ENCODE assay signal across 23 cellular contexts in genomic region chr5:172591636-172592035, GRCh38.
"Had no signal": no experiment of that assay in that cellular context is flagged by ENCODE, and none has a peak within 500 bp of the region (broad histone marks: within the 10 kb centered on the region; RNA-seq: fewer than 3 reads in every experiment).

No MANE protein-coding gene starts in this region.

- H3K4me1 ChIP-seq: parathyroid adenoma, psoas muscle, right lobe of liver, testis, thyroid gland, vagina had no signal

- H2AFZ ChIP-seq: parathyroid adenoma had no signal

- H3K4me3 ChIP-seq: left ventricle myocardium inferior, lung, mucosa of descending colon, psoas muscle, right lobe of liver, smooth muscle cell, testis, thyroid gland, transverse colon, upper lobe of left lung, vagina had no signal

- H3K27ac ChIP-seq: left ventricle myocardium inferior, parathyroid adenoma, psoas muscle, right lobe of liver, testis, thyroid gland, transverse colon, upper lobe of left lung, vagina had no signal

- H3K4me2 ChIP-seq: smooth muscle cell had no signal

- DNase-seq: islet precursor cell; left ventricle myocardium inferior; mesendoderm; midbrain; mucosa of descending colon; naive thymus-derived CD4-positive, alpha-beta T cell; nucleus accumbens; psoas muscle; stimulated activated CD4-positive, alpha-beta T cell treated with anti-CD3 and anti-CD28 coated beads, Interleukin-1b, Interleukin-23, amount 100 ng/mL, for 48 hours; stimulated activated CD4-positive, alpha-beta T cell treated with anti-CD3 and anti-CD28 coated beads, Interleukin-2, amount 100 ng/mL, for 48 hours; stimulated activated CD4-positive, alpha-beta T cell treated with anti-CD3 and anti-CD28 coated beads, Interleukin-4, amount 100 ng/mL, for 4 hours; stimulated activated CD8-positive, alpha-beta memory T cell treated with anti-CD3 and anti-CD28 coated beads, Interleukin-4, amount 100 ng/mL, for 48 hours; stimulated activated naive CD4-positive, alpha-beta T cell treated with Interleukin-2 at 50 U/mL for 16 hours; stimulated activated naive CD8-positive, alpha-beta T cell treated with anti-CD3 and anti-CD28 coated beads, Interleukin-15, amount 100 ng/mL, for 72 hours; testis; thyroid gland; transverse colon; upper lobe of left lung had no signal

- H3K27me3 ChIP-seq: right lobe of liver, testis, thyroid gland, transverse colon, upper lobe of left lung, vagina had no signal

- H3K9me3 ChIP-seq: left ventricle myocardium inferior, mucosa of descending colon, psoas muscle, right lobe of liver, testis, thyroid gland, transverse colon, upper lobe of left lung, vagina had no signal

- H3K9ac ChIP-seq: parathyroid adenoma had no signal

- H3K36me3 ChIP-seq: left ventricle myocardium inferior, right lobe of liver, thyroid gland, transverse colon, upper lobe of left lung, vagina had no signal

- H3K79me2 ChIP-seq: parathyroid adenoma had no signal
